In genomic region chr14:39107624-39108023, GRCh38 we compare ENCODE assay signal across 10 cellular contexts. TPM values are rescaled to one million over a fixed set of nuclear protein-coding genes. Genes with fewer than 3 reads are reported as not detected.
DNase-seq lines count a peak whose midpoint lies in the region; ATAC-seq and TF ChIP-seq lines count a peak whose summit lies in the region.
"Had no signal": no experiment of that assay in that cellular context is flagged by ENCODE, and none has a peak within 500 bp of the region (broad histone marks: within the 10 kb centered on the region; RNA-seq: fewer than 3 reads in every experiment).

No MANE protein-coding gene starts in this region.

- H3K36me3 ChIP-seq in H7 (replicated peaks; ENCODE audit: control insufficient read depth, insufficient read depth, low read length) = no peaks in the 10 kb centered on the region
- no peaks in the 10 kb centered on the region for H3K36me3 ChIP-seq in prostate gland

- H3K27me3 ChIP-seq in H7 (ENCODE audit: control insufficient read depth, insufficient read depth, low read length) (no peaks in the 10 kb centered on the region), prostate gland (replicated peaks; ENCODE audit: insufficient read depth) (no peaks in the 10 kb centered on the region)

- no peak overlapping the region for H3K27ac ChIP-seq in prostate gland
- H3K27ac ChIP-seq: SK-N-MC had no signal

- ATAC-seq in GM18517 (IDR thresholded peaks at IDR 0.05; ENCODE audit: unreplicated experiment) (no peak), HG03460 (IDR thresholded peaks at IDR 0.05; ENCODE audit: unreplicated experiment) (no peak)

- H3K4me1 ChIP-seq in prostate gland (replicated peaks) = no peaks in the 10 kb centered on the region

- WGBS in prostate gland = 98% methylated on average over 1 of the region's 1 CpG

- DNase-seq in EH (ENCODE audit: low read depth) = peak; percentile 47
- DNase-seq in H7 = peak; percentile 63
- peak; percentile 6 for DNase-seq in NCI-H345 (lab: John Stamatoyannopoulos, UW)
- peak; percentile 75 for DNase-seq in choroid plexus epithelial cell (ENCODE audit: low read depth)
- DNase-seq in prostate gland (ENCODE audit: low spot score) = no peak
- DNase-seq in Ammon's horn (ENCODE audit: low spot score) = no peak
- DNase-seq: naive B cell had no signal

- no peaks in the 10 kb centered on the region for H3K9me3 ChIP-seq in prostate gland

- TF ChIP-seq CTCF in choroid plexus epithelial cell (conservative IDR thresholded peaks at IDR 0.05; ENCODE audit: low read depth, low read length) (peak; percentile 59), prostate gland (IDR thresholded peaks at IDR 0.05) (peak in 3 of 4 experiments; percentile 38 to 61 (median 58))

- no peak for TF ChIP-seq POLR2A in prostate gland (IDR thresholded peaks at IDR 0.05)

- H3K4me3 ChIP-seq in H7 (ENCODE audit: insufficient read depth, low read depth, low read length) (no peak overlapping the region), choroid plexus epithelial cell (ENCODE audit: low read depth, low read length) (no peak overlapping the region), prostate gland (no peak overlapping the region)
- H3K4me3 ChIP-seq: SK-N-MC had no signal

- intact Hi-C loops in prostate gland (cut with DNase I) = loop anchor here (2.0 kb wide), 1 partner anchor 259 kb away; no protein-coding TSS in a partner anchor

RNA-seq across cellular contexts. Expression of gene SEC23A, which starts 4.6 kb away (rescaled TPM):
- total RNA-seq in H7 (2014; rRNA removed; shearing (Covaris generic)) = 105 and 119 TPM in 2 replicates
- total RNA-seq in prostate gland = 100 to 1,000 TPM in 1 of 2 donors, 10 to 100 TPM in 1; 54.7 to 102 TPM

RNA-seq across cellular contexts. Expression of gene GEMIN2, which starts 6.5 kb away (rescaled TPM):
- 49.5 and 76.3 TPM in 2 replicates for total RNA-seq in H7 (2014; rRNA removed; shearing (Covaris generic))
- total RNA-seq in prostate gland = 10 to 100 TPM; 13.2 to 22.3 TPM

Comparison
In these comparisons a context has a peak if more than half of its experiments do, and no peak if none do; other contexts are left out.
1. DNase-seq: peak in EH (single experiment), H7 (single experiment), NCI-H345 (single experiment) and choroid plexus epithelial cell (single experiment); none in prostate gland (single experiment) and Ammon's horn (single experiment).